8 cellular contexts compared by ENCODE assay signal in the genomic region with DNA sequence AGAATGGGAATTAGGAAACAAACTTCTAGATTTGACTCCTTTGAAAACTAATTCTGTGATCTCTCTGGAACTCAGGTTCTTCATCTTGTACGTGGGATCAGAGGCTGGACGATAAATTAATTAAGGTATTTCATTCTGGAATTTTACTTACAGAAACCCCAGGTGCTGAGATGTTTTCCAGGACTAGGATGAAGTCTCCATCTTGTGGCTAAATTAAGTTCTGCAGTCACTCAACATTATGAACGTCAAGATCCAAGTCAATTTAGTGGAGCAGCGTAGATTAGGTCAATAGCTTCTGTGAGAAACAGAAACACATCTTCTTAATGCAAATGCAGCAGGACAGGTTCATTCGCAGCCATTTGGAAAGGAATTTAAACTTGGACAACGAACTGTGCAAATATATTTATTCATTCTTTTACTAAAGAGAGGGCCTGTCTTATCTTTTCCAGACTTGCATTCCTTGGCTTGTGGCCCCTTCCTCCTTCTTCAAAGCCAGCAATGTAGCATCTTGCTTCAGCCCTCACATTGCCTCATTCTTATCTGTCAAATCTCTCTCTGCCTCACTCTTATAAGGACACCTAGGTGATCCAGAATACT. TPM values are rescaled to one million over a fixed set of nuclear protein-coding genes. Genes with fewer than 3 reads are reported as not detected.
DNase-seq lines count a peak whose midpoint lies in the region; ATAC-seq, FAIRE-seq and TF ChIP-seq lines count a peak whose summit lies in the region.

No MANE protein-coding gene starts in this region.

- no peak overlapping the region for H3K27ac Mint-ChIP-seq in neural crest cell (ENCODE audit: unreplicated experiment)

- no peak for ATAC-seq in HG03460 (IDR thresholded peaks at IDR 0.05; ENCODE audit: unreplicated experiment)
- no peak for ATAC-seq in GM21447 (IDR thresholded peaks at IDR 0.05; ENCODE audit: unreplicated experiment)

- no peak for FAIRE-seq in HTR-8/SVneo (lab: Jason Lieb, UNC)

- peak; percentile 52 for DNase-seq in EH (ENCODE audit: low read depth)
- peak; percentile 17 for DNase-seq in HTR-8/SVneo (ENCODE audit: insufficient read length, low spot score)
- DNase-seq in RPMI7951 (ENCODE audit: low read depth), result peak; percentile 56
- DNase-seq in epithelial cell of esophagus (ENCODE audit: low read depth), result peak; percentile 71
- peak; percentile 9 for DNase-seq in neural crest cell (ENCODE audit: low read depth, low spot score)
- no peak for DNase-seq in 8988T

- H3K4me3 Mint-ChIP-seq in neural crest cell, result no peak overlapping the region

- H3K9me3 Mint-ChIP-seq in neural crest cell, result peaks cover 3% of the 10 kb centered on the region

- no peak overlapping the region for H3K4me3 ChIP-seq in epithelial cell of esophagus (ENCODE audit: low read length)

- peak; percentile 82 for TF ChIP-seq CTCF in epithelial cell of esophagus (IDR thresholded peaks at IDR 0.05; ENCODE audit: insufficient read depth, low read depth, low read length, missing control alignments)
- TF ChIP-seq CTCF in neural crest cell (conservative IDR thresholded peaks at IDR 0.05), result peak; percentile 82

- H3K36me3 Mint-ChIP-seq in neural crest cell (ENCODE audit: low read depth), result no peaks in the 10 kb centered on the region

- no peaks in the 10 kb centered on the region for H3K4me1 Mint-ChIP-seq in neural crest cell

- H3K27me3 Mint-ChIP-seq in neural crest cell (ENCODE audit: low read depth), result no peaks in the 10 kb centered on the region

RNA-seq across cellular contexts. Expression of a gene that starts 26.7 kb away (rescaled TPM):
- not detected in 2 replicates for total RNA-seq in RPMI7951 (2014; rRNA removed; shearing (Covaris generic))
- total RNA-seq in neural crest cell, result not detected in 2 replicates
